ENCODE assay signal across 9 cellular contexts in genomic region chr4:88759039-88759631, GRCh38.
DNase-seq lines count a peak whose midpoint lies in the region; ATAC-seq and TF ChIP-seq lines count a peak whose summit lies in the region.
"Had no signal": no experiment of that assay in that cellular context is flagged by ENCODE, and none has a peak within 500 bp of the region (broad histone marks: within the 10 kb centered on the region; RNA-seq: fewer than 3 reads in every experiment).

No MANE protein-coding gene starts in this region.

- H3K4me3 Mint-ChIP-seq in WTC11 (no peak overlapping the region), glutamatergic neuron (ENCODE audit: unreplicated experiment) (peak overlapping the region; percentile 83)

- H3K27me3 Mint-ChIP-seq in WTC11 (ENCODE audit: low read depth): no peaks in the 10 kb centered on the region
- H3K27me3 Mint-ChIP-seq in glutamatergic neuron (ENCODE audit: unreplicated experiment): peaks cover 5% of the 10 kb centered on the region

- no peaks in the 10 kb centered on the region for H3K36me3 ChIP-seq in HUES48 (ENCODE audit: control insufficient read depth, insufficient read depth, low read length)

- TF ChIP-seq CTCF in WTC11 (IDR thresholded peaks at IDR 0.05) (no peak), glutamatergic neuron (IDR thresholded peaks at IDR 0.05; ENCODE audit: partially characterized antibody, unreplicated experiment) (no peak), RWPE1 (conservative IDR thresholded peaks at IDR 0.05; ENCODE audit: low read depth) (no peak)

- no peaks in the 10 kb centered on the region for H3K27me3 ChIP-seq in HUES48 (ENCODE audit: control insufficient read depth, insufficient read depth, low read length)

- H3K4me1 ChIP-seq in HUES48 (ENCODE audit: control insufficient read depth, insufficient read depth, low read length): peaks cover 24% of the 10 kb centered on the region

- CTCF ChIA-PET in WTC11 (lab: Charles Lee) (interaction anchor here (1.2 to 1.9 kb wide), 2 partner anchors 52 to 86 kb away, joined by 3 to 5 read pairs; no protein-coding TSS in a partner anchor), RWPE1 (lab: Yijun Ruan, JAX) (no interaction called here)

- 0 out of 2 replicates have a peak, but pooled peaks cover 5% of the 10 kb centered on the region for H3K36me3 Mint-ChIP-seq in WTC11
- H3K36me3 Mint-ChIP-seq in glutamatergic neuron (ENCODE audit: unreplicated experiment): no peaks in the 10 kb centered on the region

- no peak overlapping the region for H3K9ac ChIP-seq in HUES48 (ENCODE audit: low read depth, low read length)

- intact Hi-C loops in sciatic nerve (cut with DNase I): no loop called here

- H3K9me3 Mint-ChIP-seq in WTC11 (no peaks in the 10 kb centered on the region), glutamatergic neuron (ENCODE audit: unreplicated experiment) (peaks cover 10% of the 10 kb centered on the region)

- ATAC-seq in WTC11: peak; percentile 85
- peak; percentile 88 for ATAC-seq in sciatic nerve
- ATAC-seq in GM21423 (IDR thresholded peaks at IDR 0.05; ENCODE audit: unreplicated experiment): no peak

- H3K9me3 ChIP-seq in HUES48 (ENCODE audit: control insufficient read depth, insufficient read depth, low read length): no peaks in the 10 kb centered on the region

- H3K27ac Mint-ChIP-seq in WTC11 (peak overlapping the region; percentile 88), glutamatergic neuron (ENCODE audit: unreplicated experiment) (peak overlapping the region; percentile 97)

- H3K27ac ChIP-seq in HUES48 (ENCODE audit: low read depth, low read length) (peak overlapping the region; percentile 69), RWPE1 (no peak overlapping the region)

- DNase-seq in WTC11 (ENCODE audit: low spot score) (peak; percentile 26), glutamatergic neuron (peak; percentile 35), sciatic nerve (ENCODE audit: low spot score) (no peak), middle frontal gyrus (ENCODE audit: extremely low spot score, low spot score) (no peak), RWPE1 (ENCODE audit: low spot score) (no peak)
- DNase-seq in activated CD8-positive, alpha-beta memory T cell treated with anti-CD3 and anti-CD28 coated beads, Interleukin-2, amount 50 U/mL, for 4 hours: no peak
- DNase-seq: SW 1271 had no signal

- POLR2A ChIA-PET in WTC11 (lab: Charles Lee) (interaction anchor here (0.6 kb wide), 1 partner anchor 164 kb away, joined by 5 read pairs; no protein-coding TSS in a partner anchor), RWPE1 (lab: Yijun Ruan, JAX; ENCODE audit: low non-redundant PET) (no interaction called here)

- no peak overlapping the region for H3K4me3 ChIP-seq in HUES48 (ENCODE audit: low read depth, low read length)

- H3K4me1 Mint-ChIP-seq in WTC11 (peaks cover 32% of the 10 kb centered on the region), glutamatergic neuron (ENCODE audit: low read depth, unreplicated experiment) (peaks cover 20% of the 10 kb centered on the region)

TF ChIP-seq in WTC11, 78 proteins besides CTCF, POLR2A, EP300 and RAD21:
- no peak for TF ChIP-seq MLX (CRISPR knock-in tag; IDR thresholded peaks at IDR 0.05)
- TF ChIP-seq NFATC4 (CRISPR knock-in tag; IDR thresholded peaks at IDR 0.05): no peak
- TF ChIP-seq USF2 (CRISPR knock-in tag; IDR thresholded peaks at IDR 0.05): no peak
- no peak for TF ChIP-seq PREB (CRISPR knock-in tag; IDR thresholded peaks at IDR 0.05; ENCODE audit: borderline replicate concordance)
- no peak for TF ChIP-seq ZMAT4 (CRISPR knock-in tag; IDR thresholded peaks at IDR 0.05)
- no peak for TF ChIP-seq JAZF1 (CRISPR knock-in tag; IDR thresholded peaks at IDR 0.05)
- no peak for TF ChIP-seq NR1H2 (CRISPR knock-in tag; IDR thresholded peaks at IDR 0.05)
- TF ChIP-seq RELA (CRISPR knock-in tag; IDR thresholded peaks at IDR 0.05; ENCODE audit: borderline replicate concordance): no peak
- TF ChIP-seq CDX4 (CRISPR knock-in tag; IDR thresholded peaks at IDR 0.05; ENCODE audit: borderline replicate concordance): no peak
- TF ChIP-seq CBFB (CRISPR knock-in tag; IDR thresholded peaks at IDR 0.05; ENCODE audit: low read depth): no peak
- TF ChIP-seq PRDM15 (CRISPR knock-in tag; IDR thresholded peaks at IDR 0.05): no peak
- TF ChIP-seq KAT7 (CRISPR knock-in tag; IDR thresholded peaks at IDR 0.05; ENCODE audit: borderline replicate concordance): no peak
- TF ChIP-seq ZNF396 (CRISPR knock-in tag; IDR thresholded peaks at IDR 0.05; ENCODE audit: borderline replicate concordance): no peak
- no peak for TF ChIP-seq FOXK1 (CRISPR knock-in tag; IDR thresholded peaks at IDR 0.05)
- TF ChIP-seq ATF3 (CRISPR knock-in tag; conservative IDR thresholded peaks at IDR 0.05): no peak

Comparison
In these comparisons a context has a peak if more than half of its experiments do, and no peak if none do; other contexts are left out.
1. DNase-seq: peak in WTC11 (single experiment) and glutamatergic neuron (single experiment); none in sciatic nerve (single experiment), middle frontal gyrus (single experiment), RWPE1 (single experiment) and activated CD8-positive, alpha-beta memory T cell treated with anti-CD3 and anti-CD28 coated beads, Interleukin-2, amount 50 U/mL, for 4 hours (single experiment).